In the genomic region with DNA sequence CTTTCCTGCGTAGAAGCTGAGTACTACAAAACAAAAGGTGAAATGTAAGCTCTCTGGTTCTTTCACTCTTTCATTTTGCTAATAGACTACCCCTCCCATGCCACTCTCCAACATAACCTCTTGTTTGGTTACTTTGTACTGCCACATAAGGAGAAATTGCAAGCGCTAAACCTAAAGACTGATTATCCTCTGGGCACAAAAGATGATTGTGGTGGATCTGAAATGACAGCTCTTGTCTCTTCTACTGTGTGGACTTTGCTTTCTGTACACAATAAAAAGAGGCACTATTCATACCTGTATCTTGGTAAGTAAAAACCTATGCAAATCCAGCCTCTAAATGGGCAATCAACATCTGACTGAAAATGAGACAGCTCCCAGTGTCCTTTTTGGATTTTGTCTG, we compare ENCODE assay signal across 19 cellular contexts. TPM values are rescaled to one million over a fixed set of nuclear protein-coding genes. Genes with fewer than 3 reads are reported as not detected.
DNase-seq lines count a peak whose midpoint lies in the region; ATAC-seq and TF ChIP-seq lines count a peak whose summit lies in the region.
"Had no signal": no experiment of that assay in that cellular context is flagged by ENCODE, and none has a peak within 500 bp of the region (broad histone marks: within the 10 kb centered on the region; RNA-seq: fewer than 3 reads in every experiment).

No MANE protein-coding gene starts in this region.

- TF ChIP-seq CTCF in Loucy (conservative IDR thresholded peaks at IDR 0.05; ENCODE audit: low read length) (no peak), OCI-LY1 (IDR thresholded peaks at IDR 0.05; ENCODE audit: low read length) (no peak), mucosa of descending colon (IDR thresholded peaks at IDR 0.05) (no peak), lower leg skin (IDR thresholded peaks at IDR 0.05) (no peak)

- H3K4me3 ChIP-seq in Loucy (ENCODE audit: low read length, poor library complexity, severe bottlenecking), result no peak overlapping the region
- peak overlapping the region; percentile 19 for H3K4me3 ChIP-seq in OCI-LY1 (ENCODE audit: low read depth, low read length, poor library complexity, severe bottlenecking)
- H3K4me3 ChIP-seq in mucosa of descending colon, result no peak overlapping the region
- no peak overlapping the region for H3K4me3 ChIP-seq in lower leg skin (ENCODE audit: low read depth, poor library complexity, severe bottlenecking)
- H3K4me3 ChIP-seq: lung, neural progenitor cell, SK-N-MC, suprapubic skin had no signal

- H3K9me3 ChIP-seq in Loucy (ENCODE audit: insufficient read depth, low read depth, low read length) (no peaks in the 10 kb centered on the region), OCI-LY1 (ENCODE audit: low read length) (no peaks in the 10 kb centered on the region), mucosa of descending colon (no peaks in the 10 kb centered on the region)
- H3K9me3 ChIP-seq: BE2C, suprapubic skin had no signal

- DNase-seq in DMS153 (lab: John Stamatoyannopoulos, UW) (peak; percentile 20), mucosa of descending colon (no peak), T-helper 1 cell (no peak), lower leg skin (ENCODE audit: low spot score in 2 of 2) (no peak), NCI-H2171 (lab: John Stamatoyannopoulos, UW) (no peak), G401 (ENCODE audit: low spot score) (no peak)
- DNase-seq: activated CD4-positive, alpha-beta T cell treated with anti-CD3 and anti-CD28 coated beads, Interleukin-2, amount 50 U/mL, for 48 hours; anterior cingulate cortex; BE2C; foreskin keratinocyte; GOT3; PC-3; retina had no signal

- H3F3A ChIP-seq in Loucy (ENCODE audit: low read depth) (0 out of 2 replicates have a peak, but pooled peaks cover 13% of the 10 kb centered on the region), OCI-LY1 (ENCODE audit: insufficient read depth, low read length) (no peaks in the 10 kb centered on the region)

- WGBS in lower leg skin, 2 donors, result 61 to 79% methylated on average over 2 of the region's 2 CpGs

- ATAC-seq in mucosa of descending colon, result peak; percentile 19
- ATAC-seq: foreskin keratinocyte, PC-3 had no signal

- H3K9ac ChIP-seq in Loucy (ENCODE audit: low read depth, low read length, poor library complexity, severe bottlenecking), result no peak overlapping the region
- peak overlapping the region; percentile 37; the same call in 1 of the 2 replicates for H3K9ac ChIP-seq in OCI-LY1 (ENCODE audit: low read length)
- H3K9ac ChIP-seq: neural progenitor cell had no signal

- in situ Hi-C loops in G401 (cut with HindIII; ENCODE audit: low sequenced_read_pairs), result no loop called here

- H3K27me3 ChIP-seq in Loucy (ENCODE audit: insufficient read depth, low read length, poor library complexity, severe bottlenecking), result no peaks in the 10 kb centered on the region
- no peaks in the 10 kb centered on the region for H3K27me3 ChIP-seq in OCI-LY1 (ENCODE audit: insufficient read depth, low read length)
- H3K27me3 ChIP-seq: foreskin keratinocyte, suprapubic skin had no signal

- peaks cover 67% of the 10 kb centered on the region for H3K79me2 ChIP-seq in Loucy (ENCODE audit: insufficient read depth, low read length)
- peaks cover 60% of the 10 kb centered on the region for H3K79me2 ChIP-seq in OCI-LY1 (ENCODE audit: insufficient read depth, low read length)

- H4K20me1 ChIP-seq in Loucy (ENCODE audit: insufficient read depth, low read length, poor library complexity, severe bottlenecking) (no peaks in the 10 kb centered on the region), OCI-LY1 (ENCODE audit: insufficient read depth, low read length) (no peaks in the 10 kb centered on the region)

- H3K9me2 ChIP-seq in Loucy (replicated peaks; ENCODE audit: low read depth, low read length), result no peaks in the 10 kb centered on the region
- no peaks in the 10 kb centered on the region for H3K9me2 ChIP-seq in OCI-LY1 (ENCODE audit: low read depth, low read length)

- H2AFZ ChIP-seq in Loucy (ENCODE audit: low read length) (no peak overlapping the region), OCI-LY1 (ENCODE audit: low read length) (no peak overlapping the region)
- H2AFZ ChIP-seq: neural progenitor cell had no signal

- TF ChIP-seq POLR2A in lower leg skin (IDR thresholded peaks at IDR 0.05), result no peak

- H3K4me1 ChIP-seq in Loucy (ENCODE audit: insufficient read depth, low read length, poor library complexity, severe bottlenecking), result peaks cover 66% of the 10 kb centered on the region
- peaks cover 88% of the 10 kb centered on the region for H3K4me1 ChIP-seq in OCI-LY1 (ENCODE audit: insufficient read depth, low read length, severe bottlenecking)
- peaks cover 11% of the 10 kb centered on the region for H3K4me1 ChIP-seq in mucosa of descending colon (ENCODE audit: low read depth)
- H3K4me1 ChIP-seq: BE2C, neural progenitor cell had no signal

- no peaks in the 10 kb centered on the region for H3K36me3 ChIP-seq in Loucy (ENCODE audit: insufficient read depth, low read length)
- H3K36me3 ChIP-seq in OCI-LY1 (ENCODE audit: insufficient read depth, low read length), result no peaks in the 10 kb centered on the region
- no peaks in the 10 kb centered on the region for H3K36me3 ChIP-seq in mucosa of descending colon (ENCODE audit: low read depth)
- H3K36me3 ChIP-seq: BE2C, neural progenitor cell, suprapubic skin had no signal

- intact Hi-C loops in mucosa of descending colon (cut with DNase I, micrococcal nuclease), result no loop called here
- intact Hi-C loops in lower leg skin (cut with DNase I; ENCODE audit: low total_unique reads), result no loop called here

- H3K27ac ChIP-seq in OCI-LY1 (ENCODE audit: low read depth, low read length, poor library complexity, severe bottlenecking), result peak overlapping the region; percentile 97
- H3K27ac ChIP-seq: foreskin keratinocyte, neural progenitor cell, SK-N-MC, suprapubic skin had no signal

- H3K4me2 ChIP-seq in Loucy (ENCODE audit: low read depth, low read length, poor library complexity, severe bottlenecking), result peak overlapping the region; percentile 75
- H3K4me2 ChIP-seq in OCI-LY1 (ENCODE audit: low read length), result peak overlapping the region; percentile 58
- H3K4me2 ChIP-seq: neural progenitor cell had no signal

RNA-seq across cellular contexts. Expression of gene MBNL3, which starts 5.3 kb away (rescaled TPM):
- 10 to 100 TPM; 17.2 to 51.4 (median 40.6) TPM for total RNA-seq in mucosa of descending colon
- 10 to 100 TPM; 22.6 to 33.3 (median 27.2) TPM for total RNA-seq in lower leg skin
- 0.06 and 0.27 TPM in 2 replicates for total RNA-seq in G401 (2014; rRNA removed; shearing (Covaris generic))

Comparison
In these comparisons a context has a peak if more than half of its experiments do, and no peak if none do; other contexts are left out.
1. RNA of gene MBNL3, which starts 5.3 kb away (total RNA-seq): 17.2 to 51.4 TPM in mucosa of descending colon and 22.6 to 33.3 TPM in lower leg skin; 0.06 to 0.27 TPM in G401; every median in the first group is over 10 times any median in the second.